In the genomic region with DNA sequence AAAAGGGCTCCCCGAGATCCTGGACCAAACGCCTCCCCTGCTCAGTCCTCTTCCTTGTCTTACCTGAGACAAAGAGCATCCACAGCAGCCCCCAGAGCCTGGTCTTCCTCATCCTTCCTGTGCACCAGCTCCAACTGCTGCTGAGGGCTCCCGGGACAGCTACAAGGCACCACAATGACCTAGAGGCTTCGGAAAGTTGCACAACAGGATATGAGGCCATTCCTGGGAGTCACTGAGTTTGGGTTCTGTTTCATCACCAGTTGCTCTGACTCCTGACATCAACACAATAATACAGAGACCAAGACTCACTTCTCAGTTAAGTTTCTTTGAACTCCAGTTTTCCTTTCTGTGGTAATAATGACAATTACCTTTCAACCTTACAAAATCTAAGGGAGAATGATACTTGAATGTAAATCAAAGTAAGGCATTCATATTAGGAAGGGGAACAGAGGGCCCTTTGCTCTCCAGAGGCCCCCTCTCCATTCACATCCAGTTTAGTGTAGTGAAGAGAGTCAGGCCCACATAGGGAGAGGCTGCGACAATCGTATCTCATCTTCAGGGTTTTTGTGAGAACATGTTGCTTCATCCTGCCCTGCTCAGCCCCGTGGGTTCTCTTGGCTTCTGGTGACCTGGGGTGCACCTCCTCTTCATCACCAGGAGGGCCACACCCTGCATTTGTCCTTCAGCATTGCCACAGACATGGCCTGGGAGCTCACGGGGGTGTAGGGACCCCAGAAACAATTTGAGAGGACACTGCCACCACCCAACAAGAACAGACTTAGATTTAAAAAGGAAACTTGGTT, we compare ENCODE assay signal across 9 cellular contexts. TPM values are rescaled to one million over a fixed set of nuclear protein-coding genes. Genes with fewer than 3 reads are reported as not detected.
DNase-seq lines count a peak whose midpoint lies in the region; ATAC-seq and TF ChIP-seq lines count a peak whose summit lies in the region.
"Had no signal": no experiment of that assay in that cellular context is flagged by ENCODE, and none has a peak within 500 bp of the region (broad histone marks: within the 10 kb centered on the region; RNA-seq: fewer than 3 reads in every experiment).

A gene (minus strand): TSS at position 139 of the 803 bp plus-strand sequence. CDS start 27 bp downstream, at position 112.

- peaks cover 56 to 73% of the 10 kb centered on the region in 2 experiments for H3K4me1 ChIP-seq in neutrophil (ENCODE audit: control insufficient read depth in 1 of 2, insufficient read depth in 1 of 2, low read depth in 1 of 2, low read length in 1 of 2)

- H3K9me3 ChIP-seq in neutrophil = no peaks in the 10 kb centered on the region

- DNase-seq in EH (ENCODE audit: low read depth) (peak; percentile 62), NCI-H226 (peak; percentile 27), fibroblast of gingiva (ENCODE audit: low read depth) (peak; percentile 60), omental fat pad (ENCODE audit: low spot score) (no peak), NCI-H748 (lab: John Stamatoyannopoulos, UW; ENCODE audit: unreplicated experiment) (no peak)
- DNase-seq: PC-9 had no signal

- H3K36me3 ChIP-seq in neutrophil = peaks cover 34% of the 10 kb centered on the region

- H3K27ac ChIP-seq in neutrophil = peak within 1 kb of the TSS; percentile 94
- H3K27ac ChIP-seq: PC-9 had no signal

- H3K27me3 ChIP-seq in neutrophil = no peaks in the 10 kb centered on the region

- ATAC-seq in omental fat pad (ENCODE audit: low FRiP score) (no peak), HG03439 (IDR thresholded peaks at IDR 0.05; ENCODE audit: unreplicated experiment) (no peak), HG03521 (IDR thresholded peaks at IDR 0.05; ENCODE audit: unreplicated experiment) (no peak)

- TF ChIP-seq CTCF in neutrophil (IDR thresholded peaks at IDR 0.05) = peak; percentile 73
- no peak for TF ChIP-seq CTCF in omental fat pad (IDR thresholded peaks at IDR 0.05)

- H3K4me3 ChIP-seq in neutrophil (ENCODE audit: low read depth in 1 of 2, low read length in 1 of 2) = peak within 1 kb of the TSS; percentile 82 to 90
- H3K4me3 ChIP-seq: PC-9 had no signal

RNA-seq across cellular contexts. Expression of the gene that starts here (rescaled TPM):
- total RNA-seq in omental fat pad = 10 to 100 TPM in 1 of 4 donors, 1 to 10 TPM in 3; 5.8 to 20.2 (median 8.6) TPM
- total RNA-seq: PC-9 had no signal

Comparison
In these comparisons a context has a peak if more than half of its experiments do, and no peak if none do; other contexts are left out.
1. DNase-seq: peak in EH (single experiment), NCI-H226 (single experiment) and fibroblast of gingiva (single experiment); none in omental fat pad (single experiment) and NCI-H748 (single experiment).